11 cellular contexts compared by ENCODE assay signal in genomic region chr10:129958686-129959543, GRCh38. TPM values are rescaled to one million over a fixed set of nuclear protein-coding genes. Genes with fewer than 3 reads are reported as not detected.
DNase-seq lines count a peak whose midpoint lies in the region; ATAC-seq and TF ChIP-seq lines count a peak whose summit lies in the region.
"Had no signal": no experiment of that assay in that cellular context is flagged by ENCODE, and none has a peak within 500 bp of the region (broad histone marks: within the 10 kb centered on the region; RNA-seq: fewer than 3 reads in every experiment).

No MANE protein-coding gene starts in this region.

- H3K4me1 Mint-ChIP-seq in activated CD8-positive, alpha-beta memory T cell treated with anti-CD3 and anti-CD28 coated beads, Interleukin-2, amount 10 ng/mL, durations not matched to agents 7 days and 5 days, result peaks cover 12% of the 10 kb centered on the region
- H3K4me1 Mint-ChIP-seq in brain (peaks cover 71% of the 10 kb centered on the region), HFFc6 (ENCODE audit: low read depth) (peaks cover 6% of the 10 kb centered on the region)

- H3K27ac Mint-ChIP-seq in activated CD8-positive, alpha-beta memory T cell treated with anti-CD3 and anti-CD28 coated beads, Interleukin-2, amount 10 ng/mL, durations not matched to agents 7 days and 5 days, result peak overlapping the region; percentile 11
- peak overlapping the region in 3 of 5 experiments; percentile 79 to 98 (median 91) for H3K27ac Mint-ChIP-seq in brain
- no peak overlapping the region for H3K27ac Mint-ChIP-seq in HFFc6

- H3K4ac ChIP-seq in mesendoderm (ENCODE audit: low read depth, low read length), result no peak overlapping the region

- no peak for TF ChIP-seq CTCF in brain (conservative IDR thresholded peaks at IDR 0.05)
- no peak for TF ChIP-seq CTCF in tibial artery (IDR thresholded peaks at IDR 0.05)
- no peak for TF ChIP-seq CTCF in HFFc6 (IDR thresholded peaks at IDR 0.05)

- H3K23ac ChIP-seq in mesendoderm (ENCODE audit: low read length), result no peak overlapping the region

- peak overlapping the region; percentile 61 for H3K18ac ChIP-seq in mesendoderm (ENCODE audit: low read length)

- H3K9ac ChIP-seq in mesendoderm (ENCODE audit: low read length), result peak overlapping the region; percentile 21

- no peaks in the 10 kb centered on the region for H3K9me3 Mint-ChIP-seq in activated CD8-positive, alpha-beta memory T cell treated with anti-CD3 and anti-CD28 coated beads, Interleukin-2, amount 10 ng/mL, durations not matched to agents 7 days and 5 days (ENCODE audit: low read depth)
- peaks cover 0 to 6% (median 0%) of the 10 kb centered on the region in 5 experiments for H3K9me3 Mint-ChIP-seq in brain
- H3K9me3 Mint-ChIP-seq in HFFc6, result peaks cover 9% of the 10 kb centered on the region
- H3K9me3 Mint-ChIP-seq: T-helper 2 cell treated with Interferon-gamma antibody and Interleukin-4, amounts not matched to agents 5 μg/mL and 100 μg/mL, for 36 hours had no signal

- no peak overlapping the region for H2BK120ac ChIP-seq in mesendoderm (ENCODE audit: low read depth, low read length)

- H3K79me2 ChIP-seq in mesendoderm (ENCODE audit: control insufficient read depth, insufficient read depth, low read length), result no peaks in the 10 kb centered on the region

- peak overlapping the region; percentile 54 for H3K4me2 ChIP-seq in mesendoderm (ENCODE audit: low read length)

- no peak overlapping the region for H4K8ac ChIP-seq in mesendoderm (ENCODE audit: low read depth, low read length)

- no peak overlapping the region for H2AK5ac ChIP-seq in mesendoderm (ENCODE audit: low read length)

- H3K27me3 ChIP-seq in mesendoderm (ENCODE audit: insufficient read depth, low read length, poor library complexity) (peaks cover 36% of the 10 kb centered on the region), tibial artery (peaks cover 0 to 45% of the 10 kb centered on the region in 2 donors)

- DNase-seq in activated CD8-positive, alpha-beta memory T cell treated with anti-CD3 and anti-CD28 coated beads, Interleukin-2, amount 10 ng/mL, durations not matched to agents 7 days and 5 days, result no peak
- DNase-seq in activated CD8-positive, alpha-beta memory T cell treated with anti-CD3 and anti-CD28 coated beads for 24 hours, result no peak
- DNase-seq in mesendoderm, result peak; percentile 70
- peak in 1 of 2 donors; percentile 65 for DNase-seq in tibial artery
- DNase-seq in HFFc6, result no peak
- DNase-seq in GDM1 (lab: John Stamatoyannopoulos, UW), result no peak
- DNase-seq in NCI-H510A (lab: John Stamatoyannopoulos, UW), result no peak
- DNase-seq: NCI-H2081 treated with DMSO at 0.1 percent for 48 hours had no signal

- intact Hi-C loops in tibial artery (cut with DNase I; ENCODE audit: low total_unique reads), result loop anchor here (10.0 kb wide), 1 partner anchor 494 kb away; the partner anchor contains the start of gene MGMT

- no peak overlapping the region for H2BK15ac ChIP-seq in mesendoderm (replicated peaks; ENCODE audit: low read depth)

- H3K27me3 Mint-ChIP-seq in activated CD8-positive, alpha-beta memory T cell treated with anti-CD3 and anti-CD28 coated beads, Interleukin-2, amount 10 ng/mL, durations not matched to agents 7 days and 5 days, result peaks cover 77% of the 10 kb centered on the region
- H3K27me3 Mint-ChIP-seq in brain (peaks cover 96% of the 10 kb centered on the region), HFFc6 (ENCODE audit: insufficient read depth) (peaks cover 33% of the 10 kb centered on the region)

- no peaks in the 10 kb centered on the region for H3K9me3 ChIP-seq in tibial artery

- H3K56ac ChIP-seq in mesendoderm (ENCODE audit: low read length), result peak overlapping the region; percentile 46

- no peak overlapping the region for H2BK5ac ChIP-seq in mesendoderm (ENCODE audit: low read length)

- peaks cover 5% of the 10 kb centered on the region for H3K36me3 Mint-ChIP-seq in activated CD8-positive, alpha-beta memory T cell treated with anti-CD3 and anti-CD28 coated beads, Interleukin-2, amount 10 ng/mL, durations not matched to agents 7 days and 5 days
- H3K36me3 Mint-ChIP-seq in brain (peaks cover 46% of the 10 kb centered on the region), HFFc6 (ENCODE audit: low read depth) (no peaks in the 10 kb centered on the region)

- no peak for ATAC-seq in activated CD8-positive, alpha-beta memory T cell treated with anti-CD3 and anti-CD28 coated beads, Interleukin-2, amount 10 ng/mL, durations not matched to agents 7 days and 5 days

- H3K79me1 ChIP-seq in mesendoderm (ENCODE audit: low read length), result no peaks in the 10 kb centered on the region

- H3K4me3 Mint-ChIP-seq in activated CD8-positive, alpha-beta memory T cell treated with anti-CD3 and anti-CD28 coated beads, Interleukin-2, amount 10 ng/mL, durations not matched to agents 7 days and 5 days, result no peak overlapping the region
- H3K4me3 Mint-ChIP-seq in brain (peak overlapping the region; percentile 70 to 92 (median 81)), HFFc6 (no peak overlapping the region)

- no CpG with 5 or more reads among the region's 99 CpGs for WGBS in mesendoderm (ENCODE audit: extremely low coverage, insufficient coverage, low lambda C conversion rate)

- CTCF ChIA-PET in activated CD8-positive, alpha-beta memory T cell treated with anti-CD3 and anti-CD28 coated beads, Interleukin-2, amount 10 ng/mL, durations not matched to agents 7 days and 5 days (lab: Charles Lee), result no interaction called here

- no peak overlapping the region for H3K4me3 ChIP-seq in mesendoderm (ENCODE audit: low read length)
- H3K4me3 ChIP-seq in tibial artery, result peak overlapping the region; percentile 39 to 44

- peaks cover 4% of the 10 kb centered on the region for H3K4me1 ChIP-seq in mesendoderm (ENCODE audit: control insufficient read depth, low read depth, low read length)
- H3K4me1 ChIP-seq in tibial artery, result peaks cover 0 to 33% (median 21%) of the 10 kb centered on the region in 4 donors

- no peak overlapping the region for H4K5ac ChIP-seq in mesendoderm (ENCODE audit: low read length)

- no peak overlapping the region for H3K27ac ChIP-seq in mesendoderm (ENCODE audit: low read depth, low read length)
- peak overlapping the region; percentile 11 to 19 for H3K27ac ChIP-seq in tibial artery
- H3K27ac ChIP-seq: C4-2B had no signal

- H3K36me3 ChIP-seq in mesendoderm (ENCODE audit: control insufficient read depth, insufficient read depth, low read length), result no peaks in the 10 kb centered on the region
- no peaks in the 10 kb centered on the region for H3K36me3 ChIP-seq in tibial artery

RNA-seq across cellular contexts. Expression of gene EBF3, which starts 5.2 kb away (rescaled TPM):
- not detected for total RNA-seq in activated CD8-positive, alpha-beta memory T cell treated with anti-CD3 and anti-CD28 coated beads, Interleukin-2, amount 10 ng/mL, durations not matched to agents 7 days and 5 days
- 22.3 TPM for polyA plus RNA-seq in brain (ENCODE audit: insufficient read depth, low read depth, low replicate concordance)
- 0.87 TPM for polyA plus RNA-seq in mesendoderm (2013, experiment 1 of 2)
- 0.76 TPM for polyA plus RNA-seq in mesendoderm (2013, experiment 2 of 2)
- total RNA-seq in HFFc6 (2021; fragmentation: NEBNext Ultra II Directional; extraction: Animal tissue kit (Norgen Biotek cat#: 25700)), result under 1 TPM in 4 of 6 experiments, not detected in 2; 0.14 to 0.39 (median 0.21) TPM

Comparison
In these comparisons a context has a peak if more than half of its experiments do, and no peak if none do; other contexts are left out.
1. H3K4me3 Mint-ChIP-seq: peak in brain (5 of 5); none in activated CD8-positive, alpha-beta memory T cell treated with anti-CD3 and anti-CD28 coated beads, Interleukin-2, amount 10 ng/mL, durations not matched to agents 7 days and 5 days (single experiment) and HFFc6 (single experiment).